Comparison of ENCODE assay signal across 8 cellular contexts in genomic region chr6:156828280-156828703, GRCh38. TPM values are rescaled to one million over a fixed set of nuclear protein-coding genes. Genes with fewer than 3 reads are reported as not detected.
DNase-seq lines count a peak whose midpoint lies in the region; ATAC-seq and TF ChIP-seq lines count a peak whose summit lies in the region.
"Had no signal": no experiment of that assay in that cellular context is flagged by ENCODE, and none has a peak within 500 bp of the region (broad histone marks: within the 10 kb centered on the region; RNA-seq: fewer than 3 reads in every experiment).

No MANE protein-coding gene starts in this region.

- no peak for TF ChIP-seq POLR2A in NB4 (IDR thresholded peaks at IDR 0.05; ENCODE audit: extremely low read depth, insufficient read length)

- no peak overlapping the region for H3K4me3 ChIP-seq in NB4 (ENCODE audit: low read depth, low read length)

- ATAC-seq in GM19463 (IDR thresholded peaks at IDR 0.05; ENCODE audit: unreplicated experiment) (peak; percentile 68), HG02642 (IDR thresholded peaks at IDR 0.05; ENCODE audit: poor library complexity, unreplicated experiment) (no peak)

- no peak for TF ChIP-seq CTCF in NB4 (IDR thresholded peaks at IDR 0.05; ENCODE audit: low read depth, low read length)

- peak; percentile 50 for DNase-seq in NB4 (ENCODE audit: low read depth)
- peak; percentile 21 for DNase-seq in dermis blood vessel endothelial cell
- DNase-seq in renal cortical epithelial cell (ENCODE audit: low read depth), result peak; percentile 84
- no peak for DNase-seq in midbrain (lab: John Stamatoyannopoulos, UW)
- DNase-seq in anterior cingulate cortex (lab: John Stamatoyannopoulos, UW), result no peak
- DNase-seq: T-cell had no signal

RNA-seq across cellular contexts. Expression of gene ARID1B, which starts 51.1 kb away (rescaled TPM):
- total RNA-seq in dermis blood vessel endothelial cell, result 37.8 and 45.9 TPM in 2 replicates
- total RNA-seq in renal cortical epithelial cell, result 16.7 and 75.8 TPM in 2 replicates

Comparison
In these comparisons a context has a peak if more than half of its experiments do, and no peak if none do; other contexts are left out.
1. DNase-seq: peak in NB4 (single experiment), dermis blood vessel endothelial cell (single experiment) and renal cortical epithelial cell (single experiment); none in midbrain (single experiment) and anterior cingulate cortex (0 of 58).